Comparison of ENCODE assay signal across 11 cellular contexts in genomic region chr5:127958421-127959011, GRCh38.
A peak's percentile ranks its signal among the peaks of the same experiment; 100 is the strongest.
DNase-seq lines count a peak whose midpoint lies in the region; ATAC-seq and TF ChIP-seq lines count a peak whose summit lies in the region.
"Had no signal": no experiment of that assay in that cellular context is flagged by ENCODE, and none has a peak within 500 bp of the region (broad histone marks: within the 10 kb centered on the region; RNA-seq: fewer than 3 reads in every experiment).

No MANE protein-coding gene starts in this region.

- ATAC-seq in heart right ventricle (peak in 1 of 8 donors; percentile 23), Right ventricle myocardium superior (ENCODE audit: poor library complexity) (no peak)
- ATAC-seq: activated CD4-positive, alpha-beta T cell treated with anti-CD3 and anti-CD28 coated beads for 36 hours had no signal

- DNase-seq in heart right ventricle (no peak), Right ventricle myocardium superior (no peak), NCI-H748 treated with DMSO at 0.1 percent for 48 hours (lab: John Stamatoyannopoulos, UW) (peak; percentile 59), hepatocyte (ENCODE audit: low spot score) (peak; percentile 28), posterior vena cava (ENCODE audit: low spot score) (no peak), head of caudate nucleus (no peak), COLO829 (ENCODE audit: low spot score) (no peak)
- no peak for DNase-seq in CD8-positive, alpha-beta memory T cell

- peaks cover 22 to 66% (median 40%) of the 10 kb centered on the region in 9 donors for H3K4me1 ChIP-seq in heart right ventricle
- peaks cover 22% of the 10 kb centered on the region for H3K4me1 ChIP-seq in hepatocyte (ENCODE audit: insufficient read depth)
- H3K4me1 ChIP-seq in CD8-positive, alpha-beta memory T cell (ENCODE audit: insufficient read depth, low read length): peaks cover 6% of the 10 kb centered on the region
- H3K4me1 ChIP-seq: BE2C had no signal

- H3K27me3 Mint-ChIP-seq in CD8-positive, alpha-beta memory T cell: no peaks in the 10 kb centered on the region
- H3K27me3 Mint-ChIP-seq: activated CD4-positive, alpha-beta T cell treated with anti-CD3 and anti-CD28 coated beads for 36 hours; central memory CD8-positive, alpha-beta T cell had no signal

- POLR2A ChIA-PET in CD8-positive, alpha-beta memory T cell (lab: Charles Lee): no interaction called here

- peaks cover 0 to 17% (median 16%) of the 10 kb centered on the region in 3 donors for H3K4me1 Mint-ChIP-seq in CD8-positive, alpha-beta memory T cell

- H3K27me3 ChIP-seq in heart right ventricle (no peaks in the 10 kb centered on the region), hepatocyte (no peaks in the 10 kb centered on the region)
- H3K27me3 ChIP-seq in CD8-positive, alpha-beta memory T cell (ENCODE audit: insufficient read depth, low read length, poor library complexity, severe bottlenecking): no peaks in the 10 kb centered on the region
- H3K27me3 ChIP-seq: BE2C had no signal

- CTCF ChIA-PET in CD8-positive, alpha-beta memory T cell (lab: Charles Lee): no interaction called here

- no peak overlapping the region for H3K4me3 Mint-ChIP-seq in CD8-positive, alpha-beta memory T cell
- H3K4me3 Mint-ChIP-seq: activated CD4-positive, alpha-beta T cell treated with anti-CD3 and anti-CD28 coated beads for 36 hours; central memory CD8-positive, alpha-beta T cell had no signal

- H3K27ac Mint-ChIP-seq in CD8-positive, alpha-beta memory T cell: peak overlapping the region in 1 of 8 donors; percentile 64
- H3K27ac Mint-ChIP-seq: activated CD4-positive, alpha-beta T cell treated with anti-CD3 and anti-CD28 coated beads for 36 hours had no signal

- H4K20me1 ChIP-seq in hepatocyte (ENCODE audit: insufficient read depth, poor library complexity, severe bottlenecking): no peaks in the 10 kb centered on the region

- H3K27ac ChIP-seq in heart right ventricle (peak overlapping the region in 6 of 10 donors; percentile 17 to 81 (median 48)), hepatocyte (peak overlapping the region; percentile 21)
- H3K27ac ChIP-seq in CD8-positive, alpha-beta memory T cell (ENCODE audit: low read depth, low read length): no peak overlapping the region

- H3K9me2 ChIP-seq in hepatocyte (replicated peaks; ENCODE audit: insufficient read depth): no peaks in the 10 kb centered on the region

- no peaks in the 10 kb centered on the region for H3K79me2 ChIP-seq in hepatocyte

- H3K9me3 ChIP-seq in heart right ventricle (peaks cover 0 to 9% (median 0%) of the 10 kb centered on the region in 11 donors), hepatocyte (ENCODE audit: low read depth) (no peaks in the 10 kb centered on the region)
- no peaks in the 10 kb centered on the region for H3K9me3 ChIP-seq in CD8-positive, alpha-beta memory T cell (ENCODE audit: low read length)
- H3K9me3 ChIP-seq: BE2C had no signal

- H3K4me3 ChIP-seq in heart right ventricle (no peak overlapping the region), hepatocyte (no peak overlapping the region)
- H3K4me3 ChIP-seq in CD8-positive, alpha-beta memory T cell (ENCODE audit: low read length): no peak overlapping the region

- H3K4me2 ChIP-seq in hepatocyte: peak overlapping the region; percentile 23

- peaks cover 6 to 18% (median 16%) of the 10 kb centered on the region in 3 donors for H3K36me3 Mint-ChIP-seq in CD8-positive, alpha-beta memory T cell

- H2AFZ ChIP-seq in hepatocyte: no peak overlapping the region

- no peak for TF ChIP-seq CTCF in heart right ventricle (IDR thresholded peaks at IDR 0.05)
- no peak for TF ChIP-seq CTCF in hepatocyte (IDR thresholded peaks at IDR 0.05; ENCODE audit: poor library complexity)

- peaks cover 0 to 2% (median 0%) of the 10 kb centered on the region in 5 donors for H3K9me3 Mint-ChIP-seq in CD8-positive, alpha-beta memory T cell
- H3K9me3 Mint-ChIP-seq: central memory CD8-positive, alpha-beta T cell had no signal

- intact Hi-C loops in heart right ventricle (cut with DNase I) (loop anchor here in 1 of 10 donors (2.0 kb wide), 1 partner anchor 124 kb away; the partner anchor contains the start of gene SLC12A2), Right ventricle myocardium superior (cut with DNase I) (no loop called here), posterior vena cava (cut with DNase I) (no loop called here), head of caudate nucleus (cut with DNase I) (no loop called here)

- H3K36me3 ChIP-seq in heart right ventricle: peaks cover 0 to 5% (median 0%) of the 10 kb centered on the region in 9 donors
- H3K36me3 ChIP-seq in hepatocyte (replicated peaks; ENCODE audit: insufficient read depth, low read depth): no peaks in the 10 kb centered on the region
- no peaks in the 10 kb centered on the region for H3K36me3 ChIP-seq in CD8-positive, alpha-beta memory T cell (ENCODE audit: insufficient read depth, low read length)
- H3K36me3 ChIP-seq: BE2C had no signal

- 63 to 69% methylated on average over 5 of the region's 5 CpGs for WGBS in heart right ventricle, 2 donors
- WGBS in hepatocyte (ENCODE audit: low lambda C conversion rate, missing lambda C conversion rate): 47% methylated on average over 5 of the region's 5 CpGs

Comparison
In these comparisons a context has a peak if more than half of its experiments do, and no peak if none do; other contexts are left out.
1. DNase-seq: peak in NCI-H748 treated with DMSO at 0.1 percent for 48 hours (single experiment) and hepatocyte (single experiment); none in heart right ventricle (0 of 2), Right ventricle myocardium superior (single experiment), posterior vena cava (single experiment), CD8-positive, alpha-beta memory T cell (0 of 5), head of caudate nucleus (0 of 42) and COLO829 (single experiment).